In the genomic region with DNA sequence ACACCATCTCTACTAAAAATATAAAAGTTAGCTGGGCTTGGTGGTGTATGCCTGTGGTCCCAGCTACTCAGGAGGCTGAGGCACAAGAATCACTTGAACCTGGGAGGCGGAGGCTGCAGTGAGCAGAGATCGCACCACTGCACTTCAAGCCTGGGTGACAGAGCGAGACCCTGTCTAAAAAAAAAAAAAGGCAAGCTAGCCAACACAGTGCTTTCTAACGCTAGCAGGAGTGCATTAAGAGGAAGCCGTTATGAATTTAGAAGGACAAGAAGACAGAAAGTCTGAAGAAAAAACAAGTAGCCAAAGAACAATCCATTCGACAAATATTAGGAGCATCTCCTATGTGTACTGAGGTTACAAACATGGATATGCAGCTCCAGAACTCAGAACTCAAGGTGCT, we compare ENCODE assay signal across 17 cellular contexts. TPM values are rescaled to one million over a fixed set of nuclear protein-coding genes. Genes with fewer than 3 reads are reported as not detected.
DNase-seq lines count a peak whose midpoint lies in the region; ATAC-seq and TF ChIP-seq lines count a peak whose summit lies in the region.
"Had no signal": no experiment of that assay in that cellular context is flagged by ENCODE, and none has a peak within 500 bp of the region (broad histone marks: within the 10 kb centered on the region; RNA-seq: fewer than 3 reads in every experiment).

No MANE protein-coding gene starts in this region.

- H3K27ac ChIP-seq in DOHH2 (ENCODE audit: low read depth, low read length) (no peak overlapping the region), OCI-LY3 (ENCODE audit: low read length) (no peak overlapping the region)
- H3K27ac ChIP-seq: foreskin keratinocyte, KMS-11 had no signal

- ATAC-seq in GM18511 (IDR thresholded peaks at IDR 0.05; ENCODE audit: unreplicated experiment), result peak; percentile 23
- ATAC-seq: foreskin keratinocyte had no signal

- peaks cover 55 to 68% of the 10 kb centered on the region in 2 donors for H3K4me1 Mint-ChIP-seq in immature natural killer cell

- no peak overlapping the region for H2AFZ ChIP-seq in OCI-LY3 (ENCODE audit: low read depth, low read length)

- H3K4me2 ChIP-seq in DOHH2 (ENCODE audit: low read length) (peak overlapping the region; percentile 11; the same call in 1 of the 2 replicates), OCI-LY3 (ENCODE audit: low read length) (peak overlapping the region; percentile 74)
- H3K4me2 ChIP-seq: KMS-11 had no signal

- H3K27me3 ChIP-seq in DOHH2 (ENCODE audit: control insufficient read depth, low read length) (peaks cover 45% of the 10 kb centered on the region), OCI-LY3 (ENCODE audit: low read depth, low read length) (peaks cover 41% of the 10 kb centered on the region)
- H3K27me3 ChIP-seq: foreskin keratinocyte had no signal

- TF ChIP-seq CTCF in DOHH2 (IDR thresholded peaks at IDR 0.05; ENCODE audit: low read depth, low read length, poor library complexity, severe bottlenecking) (no peak), OCI-LY3 (IDR thresholded peaks at IDR 0.05; ENCODE audit: low read depth, low read length) (no peak)

- peaks cover 9% of the 10 kb centered on the region; the same call in 1 of the 2 replicates for H4K20me1 ChIP-seq in DOHH2 (ENCODE audit: control insufficient read depth, insufficient read depth, low read depth, low read length)
- no peaks in the 10 kb centered on the region for H4K20me1 ChIP-seq in OCI-LY3 (ENCODE audit: insufficient read depth, low read length)

- peak overlapping the region in 1 of 5 donors; percentile 79 for H3K4me3 Mint-ChIP-seq in immature natural killer cell

- H3K9me3 Mint-ChIP-seq in immature natural killer cell, result no peaks in the 10 kb centered on the region

- H3K9me3 ChIP-seq in DOHH2 (ENCODE audit: control insufficient read depth, insufficient read depth, low read length) (no peaks in the 10 kb centered on the region), OCI-LY3 (ENCODE audit: insufficient read depth, low read length) (no peaks in the 10 kb centered on the region)
- H3K9me3 ChIP-seq: Caco-2 had no signal

- H3K27ac Mint-ChIP-seq in immature natural killer cell, result peak overlapping the region in 5 of 6 donors; percentile 88 to 98 (median 98)

- no peak overlapping the region for H3K4me3 ChIP-seq in DOHH2 (ENCODE audit: low read length)
- H3K4me3 ChIP-seq in OCI-LY3 (ENCODE audit: low read length), result no peak overlapping the region

- DNase-seq in immature natural killer cell, result no peak
- no peak for DNase-seq in NCI-H526 (lab: John Stamatoyannopoulos, UW)
- no peak for DNase-seq in DMS79 treated with DMSO at 0.1 percent for 48 hours (lab: John Stamatoyannopoulos, UW)
- DNase-seq in DMS79 (lab: John Stamatoyannopoulos, UW), result no peak
- no peak for DNase-seq in stimulated activated CD4-positive, alpha-beta T cell treated with anti-CD3 and anti-CD28 coated beads, Interleukin-15, amount 100 ng/mL, for 24 hours
- DNase-seq: activated effector memory CD4-positive, alpha-beta T cell treated with anti-CD3 and anti-CD28 coated beads, Interleukin-2, amount 50 U/mL, for 16 hours; amniotic stem cell; Caco-2; EL; foreskin keratinocyte; mammary epithelial cell; NCI-H2107; retina had no signal

- H3K79me2 ChIP-seq in DOHH2 (ENCODE audit: control insufficient read depth, low read length) (no peaks in the 10 kb centered on the region), OCI-LY3 (ENCODE audit: low read length) (no peaks in the 10 kb centered on the region)

- no peaks in the 10 kb centered on the region for H3K9me2 ChIP-seq in DOHH2 (replicated peaks; ENCODE audit: control insufficient read depth, low read length)

- H3K9ac ChIP-seq in OCI-LY3 (ENCODE audit: low read length), result no peak overlapping the region
- H3K9ac ChIP-seq: KMS-11 had no signal

- H3K36me3 ChIP-seq in DOHH2 (ENCODE audit: control insufficient read depth, low read length), result no peaks in the 10 kb centered on the region
- H3K36me3 ChIP-seq in OCI-LY3 (replicated peaks; ENCODE audit: low read depth, low read length), result no peaks in the 10 kb centered on the region

- no peaks in the 10 kb centered on the region for H3K36me3 Mint-ChIP-seq in immature natural killer cell

- H3K27me3 Mint-ChIP-seq in immature natural killer cell (ENCODE audit: low read depth in 3 of 3), result peaks cover 5 to 8% (median 5%) of the 10 kb centered on the region in 3 donors

- 0 out of 2 replicates have a peak, but pooled peaks cover 4% of the 10 kb centered on the region for H3F3A ChIP-seq in DOHH2 (ENCODE audit: control insufficient read depth, insufficient read depth)

- H3K4me1 ChIP-seq in DOHH2 (ENCODE audit: control insufficient read depth, low read length) (peaks cover 48% of the 10 kb centered on the region), OCI-LY3 (ENCODE audit: low read length) (peaks cover 65% of the 10 kb centered on the region)
- H3K4me1 ChIP-seq: Caco-2 had no signal

RNA-seq across cellular contexts. Expression of a gene that starts 28.6 kb away (rescaled TPM):
- polyA plus RNA-seq in immature natural killer cell, result 10 to 100 TPM; 51.4 to 91.9 (median 64.4) TPM
